In the genomic region with DNA sequence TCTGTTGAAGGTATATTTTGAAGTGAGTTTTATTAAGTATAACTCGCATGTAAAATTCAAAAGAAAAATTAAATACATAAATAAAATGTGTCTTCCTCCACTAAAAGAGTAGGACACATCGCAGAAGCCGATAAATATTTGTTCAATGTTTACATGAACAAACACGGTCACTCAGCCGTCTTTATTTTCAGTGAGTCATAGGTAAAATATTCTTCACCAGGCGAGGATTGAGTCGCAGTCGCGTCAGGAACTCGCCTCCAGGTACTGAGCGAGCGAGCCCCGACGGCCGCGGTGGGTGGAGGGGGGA, we compare ENCODE assay signal across 8 cellular contexts. TPM values are rescaled to one million over a fixed set of nuclear protein-coding genes. Genes with fewer than 3 reads are reported as not detected.
A peak's percentile ranks its signal among the peaks of the same experiment; 100 is the strongest.
DNase-seq lines count a peak whose midpoint lies in the region; ATAC-seq and TF ChIP-seq lines count a peak whose summit lies in the region.

No MANE protein-coding gene starts in this region.

- H3K27ac ChIP-seq in gastroesophageal sphincter (peak overlapping the region; percentile 60 to 98 (median 96)), skin epidermis (peak overlapping the region; percentile 30 to 97 (median 94))

- H3K4me1 ChIP-seq in gastroesophageal sphincter, result peaks cover 0 to 21% (median 0%) of the 10 kb centered on the region in 3 donors

- no peaks in the 10 kb centered on the region for H3K36me3 Mint-ChIP-seq in WTC11

- ATAC-seq in WTC11 (no peak), gastroesophageal sphincter (no peak), GM18909 (IDR thresholded peaks at IDR 0.05; ENCODE audit: poor library complexity, unreplicated experiment) (no peak), HG02798 (IDR thresholded peaks at IDR 0.05; ENCODE audit: poor library complexity, unreplicated experiment) (no peak)

- POLR2A ChIA-PET in WTC11 (lab: Charles Lee), result interaction anchor here (0.8 kb wide), 1 partner anchor 10 kb away, joined by 4 read pairs; no protein-coding TSS in a partner anchor

- H3K4me3 Mint-ChIP-seq in WTC11, result peak overlapping the region; percentile 84

- WGBS in gastroesophageal sphincter (ENCODE audit: low coverage in 1 of 2), 2 donors, result 0 to 12% methylated on average over 6 to 13 of the region's 16 CpGs

- TF ChIP-seq EP300 in gastroesophageal sphincter (IDR thresholded peaks at IDR 0.05), result no peak

- H3K27ac Mint-ChIP-seq in WTC11, result no peak overlapping the region; the same call in 1 of the 2 replicates

- no peaks in the 10 kb centered on the region for H3K27me3 Mint-ChIP-seq in WTC11 (ENCODE audit: low read depth)

- no peaks in the 10 kb centered on the region for H3K9me3 ChIP-seq in gastroesophageal sphincter

- H3K4me3 ChIP-seq in H7 (ENCODE audit: insufficient read depth, low read depth, low read length) (peak overlapping the region; percentile 68), gastroesophageal sphincter (peak overlapping the region; percentile 25 to 69), skin epidermis (peak overlapping the region; percentile 47 to 72 (median 60))

- TF ChIP-seq POLR2A in gastroesophageal sphincter (IDR thresholded peaks at IDR 0.05), result no peak

- TF ChIP-seq CTCF in WTC11 (IDR thresholded peaks at IDR 0.05) (no peak), gastroesophageal sphincter (IDR thresholded peaks at IDR 0.05) (no peak)

- peaks cover 13% of the 10 kb centered on the region for H3K4me1 Mint-ChIP-seq in WTC11

- H3K9me3 Mint-ChIP-seq in WTC11, result no peaks in the 10 kb centered on the region

- H3K27me3 ChIP-seq in H7 (ENCODE audit: control insufficient read depth, insufficient read depth, low read length) (no peaks in the 10 kb centered on the region), gastroesophageal sphincter (no peaks in the 10 kb centered on the region)

- no peak for DNase-seq in H7
- no peak for DNase-seq in WTC11 (ENCODE audit: low spot score)
- no peak for DNase-seq in NCI-H2081 (lab: John Stamatoyannopoulos, UW)
- DNase-seq in NCI-H187 (lab: John Stamatoyannopoulos, UW), result no peak

- CTCF ChIA-PET in WTC11 (lab: Charles Lee), result interaction anchor here (1.0 kb wide), 2 partner anchors 22 to 109 kb away, joined by 4 read pairs; no protein-coding TSS in a partner anchor

- H3K36me3 ChIP-seq in H7 (replicated peaks; ENCODE audit: control insufficient read depth, insufficient read depth, low read length) (no peaks in the 10 kb centered on the region), gastroesophageal sphincter (no peaks in the 10 kb centered on the region)

TF ChIP-seq in WTC11, 78 proteins besides CTCF, POLR2A, EP300 and RAD21:
- no peak for TF ChIP-seq ETV6 (CRISPR knock-in tag; IDR thresholded peaks at IDR 0.05)

RNA-seq across cellular contexts. Expression of gene FUNDC2, which starts 0.3 kb away (rescaled TPM):
- total RNA-seq in H7 (2014; rRNA removed; shearing (Covaris generic)), result 50.0 and 56.0 TPM in 2 replicates
- total RNA-seq in WTC11 (2021) (60.7 to 79.5 TPM (median 73.8 TPM) in 3 replicates), gastroesophageal sphincter (10 to 100 TPM; 67.8 to 96.3 (median 87.7) TPM)

RNA-seq across cellular contexts. Expression of gene F8, which starts 3.9 kb away (rescaled TPM):
- total RNA-seq in H7 (2014; rRNA removed; shearing (Covaris generic)), result 1.4 and 2.1 TPM in 2 replicates
- total RNA-seq in WTC11 (2021) (1.6 to 2.6 TPM (median 2.2 TPM) in 3 replicates), gastroesophageal sphincter (10 to 100 TPM; 12.5 to 26.5 (median 19.1) TPM)

RNA-seq across cellular contexts. Expression of gene CMC4, which starts 44.6 kb away (rescaled TPM):
- 10.0 and 13.4 TPM in 2 replicates for total RNA-seq in H7 (2014; rRNA removed; shearing (Covaris generic))
- total RNA-seq in WTC11 (2021) (3.0 to 6.4 TPM (median 5.9 TPM) in 3 replicates), gastroesophageal sphincter (10 to 100 TPM; 21.0 to 33.0 (median 23.6) TPM)

RNA-seq across cellular contexts. Expression of gene MTCP1, which starts 44.6 kb away (rescaled TPM):
- total RNA-seq in H7 (2014; rRNA removed; shearing (Covaris generic)), result 5.9 and 9.3 TPM in 2 replicates
- total RNA-seq in WTC11 (2021) (8.6 to 12.8 TPM (median 10.1 TPM) in 3 replicates), gastroesophageal sphincter (1 to 10 TPM; 1.4 to 4.0 (median 1.9) TPM)

RNA-seq across cellular contexts. Expression of gene BRCC3, which starts 44.9 kb away (rescaled TPM):
- 7.9 and 9.9 TPM in 2 replicates for total RNA-seq in H7 (2014; rRNA removed; shearing (Covaris generic))
- 18.5 to 19.6 TPM (median 19.4 TPM) in 3 replicates for total RNA-seq in WTC11 (2021)
- 10 to 100 TPM; 12.3 to 18.6 (median 15.0) TPM for total RNA-seq in gastroesophageal sphincter
